ENCODE assay signal across 11 cellular contexts in genomic region chr16:81601008-81601428, GRCh38.
DNase-seq lines count a peak whose midpoint lies in the region; ATAC-seq, FAIRE-seq and TF ChIP-seq lines count a peak whose summit lies in the region.
"Had no signal": no experiment of that assay in that cellular context is flagged by ENCODE, and none has a peak within 500 bp of the region (broad histone marks: within the 10 kb centered on the region; RNA-seq: fewer than 3 reads in every experiment).

No MANE protein-coding gene starts in this region.

- no peak overlapping the region for H3K4me3 ChIP-seq in adipocyte (ENCODE audit: low read length)
- H3K4me3 ChIP-seq: HAP-1 had no signal

- peaks cover 36% of the 10 kb centered on the region for H3K4me1 ChIP-seq in adipocyte (ENCODE audit: control insufficient read depth, insufficient read depth, low read length)

- H3K9me3 Mint-ChIP-seq in glutamatergic neuron (ENCODE audit: unreplicated experiment): peaks cover 17% of the 10 kb centered on the region

- TF ChIP-seq CTCF in glutamatergic neuron (IDR thresholded peaks at IDR 0.05; ENCODE audit: partially characterized antibody, unreplicated experiment): no peak

- H3K9ac ChIP-seq in adipocyte (ENCODE audit: low read length): no peak overlapping the region

- FAIRE-seq in GM19239 (lab: Jason Lieb, UNC): no peak
- FAIRE-seq: colon had no signal

- peaks cover 47% of the 10 kb centered on the region for H3K4me1 Mint-ChIP-seq in glutamatergic neuron (ENCODE audit: low read depth, unreplicated experiment)

- H3K36me3 ChIP-seq in adipocyte (ENCODE audit: control insufficient read depth, insufficient read depth, low read length, severe bottlenecking): no peaks in the 10 kb centered on the region
- H3K36me3 ChIP-seq: HAP-1 had no signal

- H3K36me3 Mint-ChIP-seq in glutamatergic neuron (ENCODE audit: unreplicated experiment): peaks cover 4% of the 10 kb centered on the region

- H3K27ac Mint-ChIP-seq in glutamatergic neuron (ENCODE audit: unreplicated experiment): peak overlapping the region; percentile 56

- no peak overlapping the region for H3K4me3 Mint-ChIP-seq in glutamatergic neuron (ENCODE audit: unreplicated experiment)

- H3K27me3 Mint-ChIP-seq in glutamatergic neuron (ENCODE audit: unreplicated experiment): peaks cover 22% of the 10 kb centered on the region

- DNase-seq in HT1080 (ENCODE audit: low read depth) (peak; percentile 54), adipocyte (ENCODE audit: low read depth) (peak; percentile 33), glutamatergic neuron (no peak), stromal cell of bone marrow (ENCODE audit: low read depth) (peak; percentile 75), GM19239 (ENCODE audit: insufficient read length, low spot score) (no peak), cerebellum (ENCODE audit: low spot score) (no peak)
- DNase-seq: activated CD4-positive, CD25-positive, alpha-beta regulatory T cell had no signal

- ATAC-seq in HG02642 (IDR thresholded peaks at IDR 0.05; ENCODE audit: poor library complexity, unreplicated experiment) (no peak), GM19035 (IDR thresholded peaks at IDR 0.05; ENCODE audit: unreplicated experiment) (no peak)

- no peaks in the 10 kb centered on the region for H3K27me3 ChIP-seq in adipocyte (replicated peaks; ENCODE audit: control insufficient read depth, insufficient read depth, low read length)

- H3K9me3 ChIP-seq in adipocyte (ENCODE audit: control insufficient read depth, low read length): no peaks in the 10 kb centered on the region
- H3K9me3 ChIP-seq: HAP-1 had no signal

Comparison
In these comparisons a context has a peak if more than half of its experiments do, and no peak if none do; other contexts are left out.
1. DNase-seq: peak in HT1080 (single experiment), adipocyte (single experiment) and stromal cell of bone marrow (single experiment); none in glutamatergic neuron (single experiment), GM19239 (single experiment) and cerebellum (single experiment).